25 cellular contexts compared by ENCODE assay signal in the genomic region with DNA sequence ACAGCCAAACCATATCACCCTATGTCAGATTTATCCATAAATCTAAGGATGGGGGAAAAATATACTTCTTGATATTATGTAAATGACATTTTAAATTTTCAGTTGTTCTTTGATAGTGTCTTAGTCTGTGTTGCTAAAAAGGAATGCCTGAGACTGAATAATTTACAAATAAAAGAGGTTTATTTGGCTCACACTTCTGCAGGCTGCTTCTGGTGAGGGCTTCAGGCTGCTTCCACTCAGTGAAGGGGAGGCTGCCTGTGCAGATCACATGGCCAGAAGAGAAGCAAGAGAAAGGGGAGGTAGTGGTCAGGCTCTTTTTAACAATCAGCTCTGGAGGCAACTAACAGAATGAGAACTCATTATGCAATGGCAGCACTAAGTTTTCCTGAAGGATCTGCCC. TPM values are rescaled to one million over a fixed set of nuclear protein-coding genes. Genes with fewer than 3 reads are reported as not detected.
A peak's percentile ranks its signal among the peaks of the same experiment; 100 is the strongest.
DNase-seq lines count a peak whose midpoint lies in the region; ATAC-seq and TF ChIP-seq lines count a peak whose summit lies in the region.
"Had no signal": no experiment of that assay in that cellular context is flagged by ENCODE, and none has a peak within 500 bp of the region (broad histone marks: within the 10 kb centered on the region; RNA-seq: fewer than 3 reads in every experiment).

No MANE protein-coding gene starts in this region.

- no peaks in the 10 kb centered on the region for H3F3A ChIP-seq in PC-3 (ENCODE audit: low read length, unreplicated experiment)

- H2BK120ac ChIP-seq in mesendoderm (ENCODE audit: low read depth, low read length): no peak overlapping the region

- H2AFZ ChIP-seq in DND-41 (ENCODE audit: low read depth, low read length) (no peak overlapping the region), PC-3 (ENCODE audit: low read length) (no peak overlapping the region)

- H3K36me3 ChIP-seq in BLaER1: peaks cover 12% of the 10 kb centered on the region
- H3K36me3 ChIP-seq in DND-41 (ENCODE audit: insufficient read depth, low read length): peaks cover 18% of the 10 kb centered on the region
- no peaks in the 10 kb centered on the region for H3K36me3 ChIP-seq in PC-3 (ENCODE audit: low read depth, low read length)
- no peaks in the 10 kb centered on the region for H3K36me3 ChIP-seq in Peyer's patch
- H3K36me3 ChIP-seq in mesendoderm (ENCODE audit: control insufficient read depth, insufficient read depth, low read length): no peaks in the 10 kb centered on the region

- POLR2A ChIA-PET in PC-3 (lab: Charles Lee; ENCODE audit: unreplicated experiment): no interaction called here

- H4K20me1 ChIP-seq in BLaER1 (peaks cover 14% of the 10 kb centered on the region), DND-41 (ENCODE audit: insufficient read depth, low read length) (peaks cover 10% of the 10 kb centered on the region; the same call in 1 of the 2 replicates), PC-3 (ENCODE audit: low read length) (no peaks in the 10 kb centered on the region)

- H3K56ac ChIP-seq in mesendoderm (ENCODE audit: low read length): no peak overlapping the region

- in situ Hi-C loops in GM13977 (cut with MboI; ENCODE audit: low pct_unique_long_range_greater_than_20kb, low sequenced_read_pairs, unreplicated experiment): no loop called here

- H2BK5ac ChIP-seq in mesendoderm (ENCODE audit: low read length): no peak overlapping the region

- H3K27ac ChIP-seq in BLaER1: no peak overlapping the region
- no peak overlapping the region for H3K27ac ChIP-seq in DND-41 (ENCODE audit: low read length)
- H3K27ac ChIP-seq in PC-3 (ENCODE audit: low read length): no peak overlapping the region
- H3K27ac ChIP-seq in Peyer's patch: no peak overlapping the region
- no peak overlapping the region for H3K27ac ChIP-seq in mesendoderm (ENCODE audit: low read depth, low read length)

- H3K9me3 ChIP-seq in BLaER1 (peaks cover 24% of the 10 kb centered on the region), DND-41 (ENCODE audit: insufficient read depth, low read length, severe bottlenecking) (no peaks in the 10 kb centered on the region), PC-3 (ENCODE audit: low read length) (no peaks in the 10 kb centered on the region), Peyer's patch (no peaks in the 10 kb centered on the region)
- H3K9me3 ChIP-seq: heart left ventricle, left lung had no signal

- DNase-seq in DND-41 (no peak), PC-3 (no peak), immature natural killer cell (no peak), GM13977 (ENCODE audit: low spot score) (no peak), NCI-H2081 treated with DMSO at 0.1 percent for 48 hours (lab: John Stamatoyannopoulos, UW) (no peak), Peyer's patch (no peak), mesendoderm (no peak)
- DNase-seq: activated B cell treated with CpG ODN at 0.5 μM for 24 hours; activated CD4-positive, alpha-beta memory T cell treated with anti-CD3 and anti-CD28 coated beads for 36 hours; activated naive CD4-positive, alpha-beta T cell treated with anti-CD3 and anti-CD28 coated beads for 36 hours; anterior cingulate cortex; caudate nucleus; CD8-positive, alpha-beta T cell; dorsolateral prefrontal cortex; heart left ventricle; left lung; midbrain; NCI-H1417 treated with DMSO at 0.1 percent for 48 hours; NCI-H510A treated with DMSO at 0.1 percent for 48 hours; NK-92 treated with Interleukin-12 subunit alpha and Interleukin-12 subunit beta, amount 100 ng/mL, for 24 hours; RPMI8226; small intestine; stimulated activated CD4-positive, alpha-beta T cell treated with anti-CD3 and anti-CD28 coated beads, Interleukin-2, amount 100 ng/mL, for 24 hours had no signal

- peaks cover 2 to 8% (median 5%) of the 10 kb centered on the region in 3 donors for H3K27me3 Mint-ChIP-seq in immature natural killer cell (ENCODE audit: low read depth in 3 of 3)
- H3K27me3 Mint-ChIP-seq: activated B cell treated with CpG ODN at 0.5 μM for 24 hours; activated CD4-positive, alpha-beta memory T cell treated with anti-CD3 and anti-CD28 coated beads for 36 hours had no signal

- CTCF ChIA-PET in PC-3 (lab: Charles Lee): no interaction called here

- intact Hi-C loops in PC-3 (cut with micrococcal nuclease): no loop called here

- H3K23ac ChIP-seq in mesendoderm (ENCODE audit: low read length): no peak overlapping the region

- ATAC-seq in DND-41 (ENCODE audit: insufficient read depth, low read depth) (no peak), PC-3 (no peak)
- ATAC-seq: CD8-positive, alpha-beta T cell; heart left ventricle; left lung; stimulated activated effector memory CD8-positive, alpha-beta T cell treated with anti-CD3 and anti-CD28 coated beads, Interleukin-12 subunit alpha, Interleukin-12 subunit beta, amount 100 ng/mL, for 72 hours had no signal

- H3K79me2 ChIP-seq in DND-41 (ENCODE audit: insufficient read depth, low read length): peaks cover 66% of the 10 kb centered on the region
- H3K79me2 ChIP-seq in PC-3 (ENCODE audit: low read length): peaks cover 31% of the 10 kb centered on the region
- peaks cover 5% of the 10 kb centered on the region for H3K79me2 ChIP-seq in mesendoderm (ENCODE audit: control insufficient read depth, insufficient read depth, low read length)

- no peak overlapping the region for H3K18ac ChIP-seq in mesendoderm (ENCODE audit: low read length)

- H3K4ac ChIP-seq in mesendoderm (ENCODE audit: low read depth, low read length): no peak overlapping the region

- no peak overlapping the region for H4K8ac ChIP-seq in mesendoderm (ENCODE audit: low read depth, low read length)

- H3K4me3 ChIP-seq in BLaER1: no peak overlapping the region
- H3K4me3 ChIP-seq in DND-41 (ENCODE audit: low read depth in 1 of 2, low read length in 2 of 2): peak overlapping the region in 1 of 2 experiments; percentile 78; a peak in 1 of 4 replicates
- H3K4me3 ChIP-seq in PC-3 (ENCODE audit: low read length): no peak overlapping the region
- no peak overlapping the region for H3K4me3 ChIP-seq in Peyer's patch
- H3K4me3 ChIP-seq in mesendoderm (ENCODE audit: low read length): no peak overlapping the region

- no peak for TF ChIP-seq POLR2A in Peyer's patch (IDR thresholded peaks at IDR 0.05)

- H3K9ac ChIP-seq in BLaER1: no peak overlapping the region
- H3K9ac ChIP-seq in DND-41 (ENCODE audit: low read depth, low read length): no peak overlapping the region
- H3K9ac ChIP-seq in PC-3 (ENCODE audit: low read length): no peak overlapping the region
- H3K9ac ChIP-seq in mesendoderm (ENCODE audit: low read length): no peak overlapping the region

- no peak for TF ChIP-seq CTCF in DND-41 (IDR thresholded peaks at IDR 0.05; ENCODE audit: borderline replicate concordance, extremely low read depth, low read length, poor library complexity, severe bottlenecking)
- no peak for TF ChIP-seq CTCF in PC-3 (conservative IDR thresholded peaks at IDR 0.05; ENCODE audit: low read depth, low read length)
- TF ChIP-seq CTCF in GM13977 (IDR thresholded peaks at IDR 0.05; ENCODE audit: extremely low read depth, insufficient read depth, missing control alignments): no peak
- TF ChIP-seq CTCF in Peyer's patch (IDR thresholded peaks at IDR 0.05): no peak

- no peaks in the 10 kb centered on the region for H3K79me1 ChIP-seq in mesendoderm (ENCODE audit: low read length)

- no TSS peak for BruUV-seq in PC-3 (replicated peaks; lab: Mats Ljungman, UMichigan)

- H3K4me1 Mint-ChIP-seq in immature natural killer cell: peaks cover 27 to 41% of the 10 kb centered on the region in 2 donors

- peak overlapping the region in 1 of 6 donors; percentile 93 for H3K27ac Mint-ChIP-seq in immature natural killer cell
- H3K27ac Mint-ChIP-seq: activated CD4-positive, alpha-beta memory T cell treated with anti-CD3 and anti-CD28 coated beads for 36 hours; activated naive CD4-positive, alpha-beta T cell treated with anti-CD3 and anti-CD28 coated beads for 36 hours; CD8-positive, alpha-beta T cell; stimulated activated effector memory CD8-positive, alpha-beta T cell treated with anti-CD3 and anti-CD28 coated beads, Interleukin-12 subunit alpha, Interleukin-12 subunit beta, amount 100 ng/mL, for 72 hours had no signal

- H3K4me2 ChIP-seq in BLaER1: peak overlapping the region; percentile 79
- H3K4me2 ChIP-seq in DND-41 (ENCODE audit: insufficient read depth, low read length): peak overlapping the region; percentile 82
- H3K4me2 ChIP-seq in PC-3 (ENCODE audit: low read length): peak overlapping the region; percentile 92; the same call in 1 of the 2 replicates
- H3K4me2 ChIP-seq in mesendoderm (ENCODE audit: low read length): no peak overlapping the region

- H3K9me3 Mint-ChIP-seq in immature natural killer cell: no peaks in the 10 kb centered on the region
- H3K9me3 Mint-ChIP-seq: CD8-positive, alpha-beta T cell had no signal

- H3K4me3 Mint-ChIP-seq in immature natural killer cell: peak overlapping the region in 3 of 5 donors; percentile 36 to 93 (median 91)

- H3K27me3 ChIP-seq in BLaER1 (no peaks in the 10 kb centered on the region; the same call in 1 of the 2 replicates), DND-41 (ENCODE audit: insufficient read depth, low read length, poor library complexity) (no peaks in the 10 kb centered on the region), PC-3 (ENCODE audit: low read length) (no peaks in the 10 kb centered on the region), Peyer's patch (no peaks in the 10 kb centered on the region), mesendoderm (ENCODE audit: insufficient read depth, low read length, poor library complexity) (no peaks in the 10 kb centered on the region)
- H3K27me3 ChIP-seq: dorsolateral prefrontal cortex, heart left ventricle, left lung had no signal

- H3K4me1 ChIP-seq in BLaER1: peaks cover 20% of the 10 kb centered on the region
- H3K4me1 ChIP-seq in DND-41 (ENCODE audit: insufficient read depth, low read length): peaks cover 41% of the 10 kb centered on the region
- peaks cover 22% of the 10 kb centered on the region for H3K4me1 ChIP-seq in PC-3 (ENCODE audit: insufficient read depth, low read length)
- H3K4me1 ChIP-seq in Peyer's patch: peaks cover 0 to 7% (median 0%) of the 10 kb centered on the region in 4 donors
- no peaks in the 10 kb centered on the region for H3K4me1 ChIP-seq in mesendoderm (ENCODE audit: control insufficient read depth, low read depth, low read length)

- H2AK5ac ChIP-seq in mesendoderm (ENCODE audit: low read length): no peak overlapping the region

- no peaks in the 10 kb centered on the region for H3K9me2 ChIP-seq in PC-3 (replicated peaks; ENCODE audit: low read length)

- no peak overlapping the region for H2BK15ac ChIP-seq in mesendoderm (replicated peaks; ENCODE audit: low read depth)

- no peak overlapping the region for H4K5ac ChIP-seq in mesendoderm (ENCODE audit: low read length)

- H3K36me3 Mint-ChIP-seq in immature natural killer cell: peaks cover 9 to 12% (median 10%) of the 10 kb centered on the region in 3 donors

RNA-seq across cellular contexts. Expression of a gene that starts 1.3 kb away (rescaled TPM):
- 5.3 and 5.8 TPM in 2 replicates for total RNA-seq in PC-3 (2014; rRNA removed)
- polyA plus RNA-seq in immature natural killer cell: 10 to 100 TPM; 15.3 to 23.7 (median 16.8) TPM
- 10 to 100 TPM; 17.3 to 38.8 (median 23.0) TPM for total RNA-seq in Peyer's patch
- polyA plus RNA-seq in mesendoderm (2013, experiment 1 of 2): 4.9 TPM
- 5.0 TPM for polyA plus RNA-seq in mesendoderm (2013, experiment 2 of 2)

RNA-seq across cellular contexts. Expression of a gene that starts 42.4 kb away (rescaled TPM):
- 24.6 and 25.0 TPM in 2 replicates for total RNA-seq in PC-3 (2014; rRNA removed)
- polyA plus RNA-seq in immature natural killer cell: 10 to 100 TPM; 23.8 to 29.2 (median 26.4) TPM
- 10 to 100 TPM in 1 of 4 donors, 1 to 10 TPM in 3; 5.5 to 14.0 (median 8.0) TPM for total RNA-seq in Peyer's patch
- polyA plus RNA-seq in mesendoderm (2013, experiment 1 of 2): 37.3 TPM
- 39.0 TPM for polyA plus RNA-seq in mesendoderm (2013, experiment 2 of 2)
